In the genomic region with DNA sequence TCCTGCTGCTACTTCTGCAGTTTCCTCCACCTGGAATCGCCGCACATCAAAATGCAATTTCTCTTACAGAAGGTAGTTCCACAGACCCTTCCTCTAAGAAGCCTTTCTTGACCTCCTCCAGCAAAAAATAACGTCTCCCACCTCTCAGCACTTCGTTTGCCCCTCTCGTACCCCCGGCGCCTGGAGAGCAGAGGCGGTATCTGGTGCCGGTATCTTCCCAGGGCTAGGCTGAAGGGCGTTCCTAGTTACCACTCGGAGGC, we compare ENCODE assay signal across 8 cellular contexts. TPM values are rescaled to one million over a fixed set of nuclear protein-coding genes. Genes with fewer than 3 reads are reported as not detected.
DNase-seq lines count a peak whose midpoint lies in the region; ATAC-seq and TF ChIP-seq lines count a peak whose summit lies in the region.

No MANE protein-coding gene starts in this region.

- H3K27me3 ChIP-seq in BE2C = no peaks in the 10 kb centered on the region
- no peaks in the 10 kb centered on the region for H3K27me3 ChIP-seq in muscle layer of duodenum (ENCODE audit: low read depth, low read length)

- H3K4me1 ChIP-seq in BE2C (no peaks in the 10 kb centered on the region; the same call in 1 of the 2 replicates), muscle layer of duodenum (ENCODE audit: control insufficient read depth in 1 of 2, insufficient read depth in 2 of 2, low read length in 2 of 2) (peaks cover 12 to 15% of the 10 kb centered on the region in 2 donors)

- DNase-seq in BE2C = no peak
- DNase-seq in caudate nucleus (lab: John Stamatoyannopoulos, UW) = no peak
- no peak for DNase-seq in activated effector memory CD4-positive, alpha-beta T cell treated with Interleukin-2 at 50 U/mL for 16 hours
- no peak for DNase-seq in GM19238 (ENCODE audit: insufficient read length, low spot score)
- no peak for DNase-seq in hypothalamus (lab: John Stamatoyannopoulos, UW)

- TF ChIP-seq CTCF in BE2C (IDR thresholded peaks at IDR 0.05; ENCODE audit: low read depth, low read length) = no peak

- H3K9me3 ChIP-seq in BE2C (no peaks in the 10 kb centered on the region), muscle layer of duodenum (ENCODE audit: control insufficient read depth in 1 of 2, low read length in 2 of 2) (no peaks in the 10 kb centered on the region)

- ATAC-seq in HG03095 (IDR thresholded peaks at IDR 0.05; ENCODE audit: unreplicated experiment) (peak; percentile 14), HG02798 (IDR thresholded peaks at IDR 0.05; ENCODE audit: poor library complexity, unreplicated experiment) (no peak)

- H3K27ac ChIP-seq in caudate nucleus (ENCODE audit: low read depth, low read length) (peak overlapping the region; percentile 21), muscle layer of duodenum (ENCODE audit: low read length) (peak overlapping the region; percentile 73)

- peaks cover 40% of the 10 kb centered on the region for H3K36me3 ChIP-seq in BE2C
- peaks cover 4 to 8% of the 10 kb centered on the region in 2 donors for H3K36me3 ChIP-seq in muscle layer of duodenum (ENCODE audit: control insufficient read depth in 1 of 2, insufficient read depth in 2 of 2, low read length in 2 of 2)

- peak overlapping the region; percentile 66 for H3K4me3 ChIP-seq in BE2C (ENCODE audit: low read depth, low read length)
- peak overlapping the region; percentile 83 to 87 for H3K4me3 ChIP-seq in muscle layer of duodenum (ENCODE audit: low read depth in 1 of 2, low read length in 2 of 2)

RNA-seq across cellular contexts. Expression of gene DCTPP1, which starts 0.5 kb away (rescaled TPM):
- polyA plus RNA-seq in BE2C (2012; ENCODE audit: insufficient read depth, insufficient read length, low read depth) = 189 TPM

RNA-seq across cellular contexts. Expression of gene SEPHS2, which starts 16.3 kb away (rescaled TPM):
- polyA plus RNA-seq in BE2C (2012; ENCODE audit: insufficient read depth, insufficient read length, low read depth) = 106 TPM

RNA-seq across cellular contexts. Expression of gene ZNF771, which starts 21.9 kb away (rescaled TPM):
- 15.6 TPM for polyA plus RNA-seq in BE2C (2012; ENCODE audit: insufficient read depth, insufficient read length, low read depth)

RNA-seq across cellular contexts. Expression of gene ZNF48, which starts 34.1 kb away (rescaled TPM):
- 66.7 TPM for polyA plus RNA-seq in BE2C (2012; ENCODE audit: insufficient read depth, insufficient read length, low read depth)

RNA-seq across cellular contexts. Expression of gene ITGAL, which starts 43.2 kb away (rescaled TPM):
- polyA plus RNA-seq in BE2C (2012; ENCODE audit: insufficient read depth, insufficient read length, low read depth) = not detected
